Comparison of ENCODE assay signal across 11 cellular contexts in the genomic region with DNA sequence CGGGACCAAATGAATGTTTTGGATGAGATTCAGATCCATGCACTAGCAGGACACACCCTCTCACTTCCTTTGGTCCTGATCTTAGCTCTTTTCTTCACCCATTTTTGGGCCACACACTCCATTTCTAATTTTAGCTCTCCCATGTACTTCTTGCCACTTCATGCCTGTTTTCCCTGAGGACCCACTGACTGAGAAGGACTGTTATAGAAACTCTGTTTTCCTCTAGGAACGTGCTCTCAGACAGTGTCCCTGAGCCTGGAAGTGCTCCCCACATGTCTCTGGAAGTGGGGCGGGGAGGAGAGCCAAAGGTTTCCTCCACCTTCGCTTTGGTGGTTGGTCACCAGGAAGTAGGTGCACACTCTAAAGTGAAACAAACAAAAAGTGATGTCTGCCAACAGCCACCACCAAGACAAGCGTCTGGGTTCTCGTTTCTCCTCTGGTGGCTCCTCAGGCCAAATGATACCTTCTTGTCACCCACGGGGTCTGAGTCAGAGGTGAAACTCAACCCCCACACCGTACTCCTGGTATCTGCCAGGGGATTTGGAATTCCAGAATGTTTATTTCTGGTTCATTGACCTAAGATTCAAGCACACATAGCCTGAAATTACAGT.
A peak's percentile ranks its signal among the peaks of the same experiment; 100 is the strongest.
DNase-seq lines count a peak whose midpoint lies in the region; ATAC-seq and TF ChIP-seq lines count a peak whose summit lies in the region.
"Had no signal": no experiment of that assay in that cellular context is flagged by ENCODE, and none has a peak within 500 bp of the region (broad histone marks: within the 10 kb centered on the region; RNA-seq: fewer than 3 reads in every experiment).

No MANE protein-coding gene starts in this region.

- H3K4me1 ChIP-seq in PC-3 (ENCODE audit: insufficient read depth, low read length) (peaks cover 33% of the 10 kb centered on the region), heart right ventricle (peaks cover 0 to 22% (median 17%) of the 10 kb centered on the region in 9 donors), BE2C (no peaks in the 10 kb centered on the region)

- no peaks in the 10 kb centered on the region for H3F3A ChIP-seq in PC-3 (ENCODE audit: low read length, unreplicated experiment)

- POLR2A ChIA-PET in PC-3 (lab: Charles Lee; ENCODE audit: unreplicated experiment), result no interaction called here

- TF ChIP-seq CTCF in GM06990 (IDR thresholded peaks at IDR 0.05; ENCODE audit: insufficient read depth, low read length, poor library complexity, severe bottlenecking) (no peak), PC-3 (conservative IDR thresholded peaks at IDR 0.05; ENCODE audit: low read depth, low read length) (no peak), heart right ventricle (IDR thresholded peaks at IDR 0.05) (no peak), BE2C (IDR thresholded peaks at IDR 0.05; ENCODE audit: low read depth, low read length) (no peak)

- H3K27me3 ChIP-seq in GM06990 (replicated peaks; ENCODE audit: control insufficient read depth, insufficient read depth, low read length) (no peaks in the 10 kb centered on the region), PC-3 (ENCODE audit: low read length) (no peaks in the 10 kb centered on the region), heart right ventricle (no peaks in the 10 kb centered on the region), BE2C (no peaks in the 10 kb centered on the region)

- CTCF ChIA-PET in PC-3 (lab: Charles Lee), result no interaction called here

- H3K9me3 ChIP-seq in PC-3 (ENCODE audit: low read length), result 0 out of 2 replicates have a peak, but pooled peaks cover 5% of the 10 kb centered on the region
- H3K9me3 ChIP-seq in heart right ventricle, result peaks cover 0 to 13% (median 0%) of the 10 kb centered on the region in 11 donors
- H3K9me3 ChIP-seq in BE2C, result no peaks in the 10 kb centered on the region

- H3K4me2 ChIP-seq in PC-3 (ENCODE audit: low read length), result peak overlapping the region; percentile 62

- peak overlapping the region; percentile 52 for H2AFZ ChIP-seq in PC-3 (ENCODE audit: low read length)

- peak; percentile 8 for DNase-seq in GM06990 (ENCODE audit: extremely low read depth, insufficient read length)
- peak; percentile 62 for DNase-seq in PC-3
- peak in 1 of 2 donors; percentile 16 for DNase-seq in heart right ventricle
- DNase-seq in renal cortical epithelial cell (ENCODE audit: low read depth), result peak; percentile 56
- no peak for DNase-seq in BE2C
- no peak for DNase-seq in NK-92 treated with Interleukin-12 subunit alpha and Interleukin-12 subunit beta, amount 100 ng/mL, for 24 hours (lab: John Stamatoyannopoulos, UW)
- DNase-seq in NCI-H2107 treated with DMSO at 0.1 percent for 48 hours (lab: John Stamatoyannopoulos, UW; ENCODE audit: unreplicated experiment), result no peak
- DNase-seq: NCI-H1048; NCI-H524 treated with DMSO at 0.1 percent for 48 hours; stimulated activated CD4-positive, alpha-beta T cell treated with anti-CD3 and anti-CD28 coated beads, Interleukin-2, amount 100 ng/mL, for 24 hours had no signal

- no peak overlapping the region for H3K4me3 ChIP-seq in GM06990 (replicated peaks; ENCODE audit: low read depth, low read length)
- peak overlapping the region; percentile 5; the same call in 1 of the 2 replicates for H3K4me3 ChIP-seq in PC-3 (ENCODE audit: low read length)
- peak overlapping the region in 2 of 10 donors; percentile 1 to 8 for H3K4me3 ChIP-seq in heart right ventricle
- no peak overlapping the region for H3K4me3 ChIP-seq in BE2C (ENCODE audit: low read depth, low read length)

- intact Hi-C loops in PC-3 (cut with micrococcal nuclease) (loop anchor here (10.0 kb wide), 1 partner anchor 68 kb away; no protein-coding TSS in a partner anchor), heart right ventricle (cut with DNase I) (loop anchor here in 3 of 10 donors (5.0 to 10.0 kb wide), 2 partner anchors 72 to 76 kb away; a partner anchor contains a TSS)

- H3K79me2 ChIP-seq in PC-3 (ENCODE audit: low read length), result no peaks in the 10 kb centered on the region

- H4K20me1 ChIP-seq in PC-3 (ENCODE audit: low read length), result no peaks in the 10 kb centered on the region

- H3K9ac ChIP-seq in PC-3 (ENCODE audit: low read length), result no peak overlapping the region

- H3K27ac ChIP-seq in PC-3 (ENCODE audit: low read length) (no peak overlapping the region; the same call in 1 of the 2 replicates), heart right ventricle (peak overlapping the region in 5 of 10 donors; percentile 6 to 58 (median 43))

- H3K9me2 ChIP-seq in PC-3 (replicated peaks; ENCODE audit: low read length), result no peaks in the 10 kb centered on the region

- WGBS in heart right ventricle, 2 donors, result 31 to 38% methylated on average over 8 of the region's 8 CpGs

- ATAC-seq in PC-3 (no peak), heart right ventricle (peak; percentile 43 to 78 (median 69)), GM19324 (IDR thresholded peaks at IDR 0.05; ENCODE audit: low FRiP score, unreplicated experiment) (no peak)

- BruUV-seq in PC-3 (replicated peaks; lab: Mats Ljungman, UMichigan), result no TSS peak

- H3K36me3 ChIP-seq in GM06990 (ENCODE audit: control insufficient read depth, insufficient read depth, low read length) (no peaks in the 10 kb centered on the region), PC-3 (ENCODE audit: low read depth, low read length) (no peaks in the 10 kb centered on the region), heart right ventricle (peaks cover 0 to 50% (median 9%) of the 10 kb centered on the region in 9 donors), BE2C (no peaks in the 10 kb centered on the region)

Comparison
In these comparisons a context has a peak if more than half of its experiments do, and no peak if none do; other contexts are left out.
1. DNase-seq: peak in GM06990 (single experiment), PC-3 (single experiment) and renal cortical epithelial cell (single experiment); none in BE2C (single experiment), NK-92 treated with Interleukin-12 subunit alpha and Interleukin-12 subunit beta, amount 100 ng/mL, for 24 hours (single experiment) and NCI-H2107 treated with DMSO at 0.1 percent for 48 hours (single experiment).
2. ATAC-seq: peak in heart right ventricle (8 of 8); none in PC-3 (single experiment) and GM19324 (single experiment).